Comparison of ENCODE assay signal across 14 cellular contexts in genomic region chr5:93821892-93822291, GRCh38.
DNase-seq lines count a peak whose midpoint lies in the region; ATAC-seq and TF ChIP-seq lines count a peak whose summit lies in the region.
"Had no signal": no experiment of that assay in that cellular context is flagged by ENCODE, and none has a peak within 500 bp of the region (broad histone marks: within the 10 kb centered on the region; RNA-seq: fewer than 3 reads in every experiment).

No MANE protein-coding gene starts in this region.

- no peaks in the 10 kb centered on the region for H3F3A ChIP-seq in GM23338 (replicated peaks; ENCODE audit: low read depth)

- H3K4me3 ChIP-seq in GM23338 (no peak overlapping the region), endodermal cell (ENCODE audit: low read length) (no peak overlapping the region)
- H3K4me3 ChIP-seq: BLaER1 treated with 17β-estradiol and CSF1 and Interleukin-3, amounts not matched to agents 10 nM and 100 nM had no signal

- peaks cover 6% of the 10 kb centered on the region; the same call in 2 of the 3 replicates for H3K9me3 Mint-ChIP-seq in GM23338
- peaks cover 9% of the 10 kb centered on the region for H3K9me3 Mint-ChIP-seq in endodermal cell
- H3K9me3 Mint-ChIP-seq: HFFc6 had no signal

- H2AFZ ChIP-seq in GM23338: no peak overlapping the region

- H3K27me3 ChIP-seq in GM23338 (ENCODE audit: insufficient read depth) (no peaks in the 10 kb centered on the region), endodermal cell (ENCODE audit: control insufficient read depth, insufficient read depth, low read length, poor library complexity, severe bottlenecking) (no peaks in the 10 kb centered on the region)
- H3K27me3 ChIP-seq: BLaER1 treated with 17β-estradiol and CSF1 and Interleukin-3, amounts not matched to agents 10 nM and 100 nM had no signal

- peaks cover 7% of the 10 kb centered on the region; the same call in 2 of the 3 replicates for H3K36me3 Mint-ChIP-seq in GM23338 (ENCODE audit: low read depth)
- H3K36me3 Mint-ChIP-seq in endodermal cell (ENCODE audit: low read depth): peaks cover 2% of the 10 kb centered on the region

- H3K4me2 ChIP-seq in GM23338: no peak overlapping the region
- H3K4me2 ChIP-seq: BLaER1 treated with 17β-estradiol and CSF1 and Interleukin-3, amounts not matched to agents 10 nM and 100 nM had no signal

- H3K27ac Mint-ChIP-seq in GM23338: no peak overlapping the region
- no peak overlapping the region for H3K27ac Mint-ChIP-seq in endodermal cell
- H3K27ac Mint-ChIP-seq: CD4-positive, CD25-positive, alpha-beta regulatory T cell; HFFc6 had no signal

- no peaks in the 10 kb centered on the region for H3K4me1 ChIP-seq in GM23338 (ENCODE audit: insufficient read depth)
- no peaks in the 10 kb centered on the region for H3K4me1 ChIP-seq in endodermal cell (ENCODE audit: control insufficient read depth, insufficient read depth, low read length)
- H3K4me1 ChIP-seq: BLaER1 treated with 17β-estradiol and CSF1 and Interleukin-3, amounts not matched to agents 10 nM and 100 nM had no signal

- H3K4me3 Mint-ChIP-seq in GM23338 (no peak overlapping the region), endodermal cell (no peak overlapping the region)
- H3K4me3 Mint-ChIP-seq: CD4-positive, CD25-positive, alpha-beta regulatory T cell; HFFc6 had no signal

- no peak for ATAC-seq in GM23338

- no peaks in the 10 kb centered on the region for H3K9me3 ChIP-seq in endodermal cell (ENCODE audit: control insufficient read depth, low read length)

- peaks cover 15% of the 10 kb centered on the region for H3K4me1 Mint-ChIP-seq in GM23338
- H3K4me1 Mint-ChIP-seq in endodermal cell: peaks cover 4% of the 10 kb centered on the region

- no peaks in the 10 kb centered on the region for H3K36me3 ChIP-seq in GM23338 (ENCODE audit: insufficient read depth)
- no peaks in the 10 kb centered on the region for H3K36me3 ChIP-seq in endodermal cell (ENCODE audit: control insufficient read depth, insufficient read depth, low read length)

- no peaks in the 10 kb centered on the region for H4K20me1 ChIP-seq in GM23338 (replicated peaks; ENCODE audit: insufficient read depth)
- H4K20me1 ChIP-seq: BLaER1 treated with 17β-estradiol and CSF1 and Interleukin-3, amounts not matched to agents 10 nM and 100 nM had no signal

- H3K27ac ChIP-seq in GM23338 (ENCODE audit: low read depth) (no peak overlapping the region), endodermal cell (ENCODE audit: low read depth, low read length) (peak overlapping the region; percentile 72)
- H3K27ac ChIP-seq: BLaER1 treated with 17β-estradiol and CSF1 and Interleukin-3, amounts not matched to agents 10 nM and 100 nM had no signal

- WGBS in endodermal cell (ENCODE audit: insufficient coverage in 1 of 2, insufficient read length in 1 of 2), 2 experiments: 70% methylated on average over 3 of the region's 3 CpGs; no CpG with 5 or more reads in 1 of the 2 experiments

- TF ChIP-seq CTCF in GM23338 (conservative IDR thresholded peaks at IDR 0.05; ENCODE audit: low read depth in 2 of 2) (no peak), endodermal cell (conservative IDR thresholded peaks at IDR 0.05) (no peak)

- H3K9ac ChIP-seq in endodermal cell (ENCODE audit: extremely low read depth, low read length, poor library complexity, severe bottlenecking): no peak overlapping the region
- H3K9ac ChIP-seq: BLaER1 treated with 17β-estradiol and CSF1 and Interleukin-3, amounts not matched to agents 10 nM and 100 nM had no signal

- H3K9me2 ChIP-seq in GM23338 (ENCODE audit: insufficient read depth): no peaks in the 10 kb centered on the region

- H3K79me2 ChIP-seq in GM23338 (replicated peaks; ENCODE audit: insufficient read depth): no peaks in the 10 kb centered on the region

- no peaks in the 10 kb centered on the region for H3K27me3 Mint-ChIP-seq in GM23338 (ENCODE audit: insufficient read depth, low read depth, poor library complexity)
- no peaks in the 10 kb centered on the region for H3K27me3 Mint-ChIP-seq in endodermal cell (ENCODE audit: insufficient read depth)
- H3K27me3 Mint-ChIP-seq: CD4-positive, CD25-positive, alpha-beta regulatory T cell had no signal

- DNase-seq in GM23338 (ENCODE audit: low spot score) (peak; percentile 3), NCI-H69 (lab: John Stamatoyannopoulos, UW) (peak; percentile 47), endodermal cell (no peak), retina (peak; percentile 12), mucosa of gallbladder (ENCODE audit: low spot score) (no peak)
- no peak for DNase-seq in activated naive CD4-positive, alpha-beta T cell treated with anti-CD3 and anti-CD28 coated beads, Interleukin-2, amount 50 U/mL, for 16 hours
- no peak for DNase-seq in activated CD8-positive, alpha-beta memory T cell treated with anti-CD3 and anti-CD28 coated beads for 24 hours
- DNase-seq: ACHN; CD4-positive, CD25-positive, alpha-beta regulatory T cell; DMS 273 treated with DMSO at 0.1 percent for 48 hours; GOT3; HCEC 1CT; HFFc6 had no signal

TF ChIP-seq in GM23338, 12 proteins besides CTCF, POLR2A, EP300 and RAD21:
- TF ChIP-seq ZNF114 (CRISPR knock-in tag; IDR thresholded peaks at IDR 0.05): no peak
- no peak for TF ChIP-seq ZNF462 (CRISPR knock-in tag; IDR thresholded peaks at IDR 0.05)

Comparison
In these comparisons a context has a peak if more than half of its experiments do, and no peak if none do; other contexts are left out.
1. DNase-seq: peak in GM23338 (single experiment), NCI-H69 (single experiment) and retina (single experiment); none in endodermal cell (single experiment), activated naive CD4-positive, alpha-beta T cell treated with anti-CD3 and anti-CD28 coated beads, Interleukin-2, amount 50 U/mL, for 16 hours (single experiment), activated CD8-positive, alpha-beta memory T cell treated with anti-CD3 and anti-CD28 coated beads for 24 hours (single experiment) and mucosa of gallbladder (single experiment).